Comparison of ENCODE assay signal across 20 cellular contexts in the genomic region with DNA sequence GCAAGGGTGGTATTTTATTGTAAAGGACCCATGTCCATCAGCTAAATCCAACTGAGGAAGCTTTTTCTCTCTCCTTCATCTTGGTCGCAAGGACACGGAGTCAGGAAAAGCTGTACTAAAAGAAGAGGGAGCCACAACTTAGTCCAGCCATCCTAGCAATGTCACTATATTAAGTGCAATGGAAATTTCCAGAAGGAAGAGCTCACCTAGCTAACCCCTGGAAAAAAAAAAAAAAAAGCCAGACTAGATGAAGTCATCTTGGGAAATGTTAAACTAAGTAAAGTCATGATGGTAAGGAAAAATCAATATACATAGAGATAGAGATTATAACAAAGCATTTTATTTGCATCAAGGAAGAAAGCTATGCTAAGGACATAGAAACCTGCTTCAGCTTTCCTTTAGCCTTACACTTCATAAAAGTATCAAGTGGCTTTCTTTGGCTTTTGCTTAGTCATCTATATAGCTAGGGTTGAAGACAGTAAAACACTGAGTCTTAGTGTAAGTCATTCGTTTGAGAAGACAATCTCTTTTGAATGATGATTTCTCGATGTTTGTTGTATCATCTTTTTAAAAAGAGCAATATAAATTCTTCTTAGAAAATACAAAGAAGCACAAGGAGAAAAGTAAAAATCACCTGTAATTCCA. TPM values are rescaled to one million over a fixed set of nuclear protein-coding genes. Genes with fewer than 3 reads are reported as not detected.
"Had no signal": no experiment of that assay in that cellular context is flagged by ENCODE, and none has a peak within 500 bp of the region (broad histone marks: within the 10 kb centered on the region; RNA-seq: fewer than 3 reads in every experiment).

No MANE protein-coding gene starts in this region.

- H3K9me3 ChIP-seq: left ventricle myocardium inferior, transverse colon had no signal

- H3K27ac ChIP-seq: left ventricle myocardium inferior, transverse colon had no signal

- FAIRE-seq: urothelium cell line had no signal

- H3K4me1 ChIP-seq: transverse colon had no signal

- H3K4me3 ChIP-seq: left ventricle myocardium inferior, transverse colon had no signal

- H3K27me3 ChIP-seq: transverse colon had no signal

- ATAC-seq: activated T-cell treated with anti-CD3 and anti-CD28 coated beads, Interleukin-2, amount 50 U/mL, for 4 hours; natural killer cell; stimulated activated naive B cell treated with anti-CD40 and anti-IgM and Interleukin-4, amounts not matched to agents 10 μg/mL and 1 μg/mL and 100 μg/mL, for 72 hours had no signal

- H3K36me3 ChIP-seq: left ventricle myocardium inferior, transverse colon had no signal

- DNase-seq: activated CD4-positive, alpha-beta T cell treated with anti-CD3 and anti-CD28 coated beads for 1 hour; activated CD4-positive, alpha-beta T cell treated with anti-CD3 and anti-CD28 coated beads, Interleukin-2, amount 50 U/mL, for 4 hours; activated CD8-positive, alpha-beta memory T cell treated with anti-CD3 and anti-CD28 coated beads, Interleukin-2, amount 50 U/mL, for 48 hours; activated naive CD4-positive, alpha-beta T cell treated with anti-CD3 and anti-CD28 coated beads for 36 hours; activated T-cell treated with anti-CD3 and anti-CD28 coated beads, Interleukin-2, amount 50 U/mL, for 4 hours; amygdala; erythroblast; foreskin fibroblast; kidney glomerular epithelial cell; left ventricle myocardium inferior; mammary epithelial cell; midbrain; natural killer cell; retina; stimulated activated CD4-positive, alpha-beta T cell treated with anti-CD3 and anti-CD28 coated beads, Interleukin-2, amount 100 ng/mL, for 48 hours; stimulated activated CD8-positive, alpha-beta memory T cell treated with anti-CD3 and anti-CD28 coated beads, Interleukin-4, amount 100 ng/mL, for 48 hours; stimulated activated naive B cell treated with anti-CD40 and anti-IgM and Interleukin-4, amounts not matched to agents 10 μg/mL and 1 μg/mL and 100 μg/mL, for 72 hours; transverse colon had no signal

RNA-seq across cellular contexts. Expression of a gene that starts 54.8 kb away (rescaled TPM):
- total RNA-seq: osteocyte had no signal
